In the genomic region with DNA sequence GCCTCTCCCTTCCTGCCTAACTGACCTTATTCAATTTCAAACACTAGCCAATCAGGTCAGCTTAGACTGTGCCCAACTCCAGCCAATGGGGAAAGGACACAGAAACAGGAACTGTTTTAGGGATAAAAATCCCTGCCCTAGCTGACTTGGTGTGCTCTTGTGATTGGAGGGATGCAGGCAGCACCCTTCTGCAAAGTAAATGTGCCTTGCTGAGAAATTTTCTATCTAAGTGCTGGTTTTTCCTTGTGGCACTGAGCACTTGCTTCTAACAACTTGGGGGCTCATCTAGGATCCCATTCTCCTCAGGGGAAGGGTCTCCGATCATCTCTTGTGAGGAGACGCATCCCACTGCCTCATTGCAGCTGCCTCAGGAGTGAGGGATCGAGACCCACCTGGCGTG, we compare ENCODE assay signal across 19 cellular contexts. TPM values are rescaled to one million over a fixed set of nuclear protein-coding genes. Genes with fewer than 3 reads are reported as not detected.
"Had no signal": no experiment of that assay in that cellular context is flagged by ENCODE, and none has a peak within 500 bp of the region (broad histone marks: within the 10 kb centered on the region; RNA-seq: fewer than 3 reads in every experiment).

No MANE protein-coding gene starts in this region.

- H3K27me3 ChIP-seq: colonic mucosa, gastroesophageal sphincter, left lung, pancreas, upper lobe of left lung had no signal

- H3K27me3 Mint-ChIP-seq: activated B cell treated with CpG ODN at 0.5 μM for 24 hours; activated CD4-positive, alpha-beta T cell treated with anti-CD3 and anti-CD28 coated beads, Interleukin-2, amount 10 ng/mL, durations not matched to agents 24 days and 14 days; activated naive CD8-positive, alpha-beta T cell treated with anti-CD3 and anti-CD28 coated beads, Interleukin-2, amount 50 U/mL, for 24 hours; activated T-helper 17 cell treated with anti-CD3 and anti-CD28 coated beads, Interleukin-2, amount 50 U/mL, for 72 hours; T-helper 17 cell had no signal

- H3K4me1 ChIP-seq: colonic mucosa, gastroesophageal sphincter, left lung, pancreas had no signal

- H3K4me3 ChIP-seq: colonic mucosa, gastroesophageal sphincter, left lung, pancreas, upper lobe of left lung had no signal

- ATAC-seq: activated naive CD8-positive, alpha-beta T cell treated with anti-CD3 and anti-CD28 coated beads, Interleukin-2, amount 50 U/mL, for 24 hours; activated T-helper 17 cell treated with anti-CD3 and anti-CD28 coated beads, Interleukin-2, amount 50 U/mL, for 72 hours; gastroesophageal sphincter; left lung; pancreas; stimulated activated naive CD8-positive, alpha-beta T cell treated with anti-CD3 and anti-CD28 coated beads, Interleukin-15, Interleukin-2, amounts not matched to agents 100 U/mL and 50 U/mL, for 24 hours; T-helper 17 cell had no signal

- H3K27ac Mint-ChIP-seq: activated B cell treated with CpG ODN at 0.5 μM for 24 hours; activated CD4-positive, alpha-beta T cell treated with anti-CD3 and anti-CD28 coated beads, Interleukin-2, amount 10 ng/mL, durations not matched to agents 24 days and 14 days; activated naive CD8-positive, alpha-beta T cell treated with anti-CD3 and anti-CD28 coated beads, Interleukin-2, amount 50 U/mL, for 24 hours; activated T-helper 17 cell treated with anti-CD3 and anti-CD28 coated beads, Interleukin-2, amount 50 U/mL, for 72 hours had no signal

- H3K4me3 Mint-ChIP-seq: activated B cell treated with CpG ODN at 0.5 μM for 24 hours; activated CD4-positive, alpha-beta T cell treated with anti-CD3 and anti-CD28 coated beads, Interleukin-2, amount 10 ng/mL, durations not matched to agents 24 days and 14 days; activated naive CD8-positive, alpha-beta T cell treated with anti-CD3 and anti-CD28 coated beads, Interleukin-2, amount 50 U/mL, for 24 hours; activated T-helper 17 cell treated with anti-CD3 and anti-CD28 coated beads, Interleukin-2, amount 50 U/mL, for 72 hours; neural crest cell; T-helper 17 cell had no signal

- H3K36me3 ChIP-seq: colonic mucosa, gastroesophageal sphincter, left lung, pancreas, upper lobe of left lung had no signal

- DNase-seq: activated B cell treated with CpG ODN at 0.5 μM for 24 hours; activated CD4-positive, alpha-beta T cell treated with anti-CD3 and anti-CD28 coated beads, Interleukin-2, amount 10 ng/mL, durations not matched to agents 24 days and 14 days; activated naive CD8-positive, alpha-beta T cell treated with anti-CD3 and anti-CD28 coated beads, Interleukin-2, amount 50 U/mL, for 24 hours; activated T-cell treated with anti-CD3 and anti-CD28 coated beads for 4 hours; colonic mucosa; effector CD4-positive, alpha-beta T cell; left lung; pancreas; stimulated activated CD4-positive, alpha-beta T cell treated with anti-CD3 and anti-CD28 coated beads, Interleukin-2, amount 100 ng/mL, for 48 hours; stimulated activated CD8-positive, alpha-beta memory T cell treated with anti-CD3 and anti-CD28 coated beads, Interleukin-4, amount 100 ng/mL, for 48 hours; stimulated activated naive CD8-positive, alpha-beta T cell treated with anti-CD3 and anti-CD28 coated beads, Interleukin-15, Interleukin-2, amounts not matched to agents 100 U/mL and 50 U/mL, for 24 hours; T-helper 17 cell; upper lobe of left lung had no signal

- H3K4me1 Mint-ChIP-seq: neural crest cell had no signal

- H3K27ac ChIP-seq: colonic mucosa, gastroesophageal sphincter, left lung, pancreas, upper lobe of left lung had no signal

RNA-seq across cellular contexts. Expression of a gene that starts 10.7 kb away (rescaled TPM):
- total RNA-seq: epithelial cell of proximal tubule, neural crest cell, temporal lobe had no signal
- polyA plus RNA-seq: keratinocyte had no signal
